ENCODE assay signal across 7 cellular contexts in the genomic region with DNA sequence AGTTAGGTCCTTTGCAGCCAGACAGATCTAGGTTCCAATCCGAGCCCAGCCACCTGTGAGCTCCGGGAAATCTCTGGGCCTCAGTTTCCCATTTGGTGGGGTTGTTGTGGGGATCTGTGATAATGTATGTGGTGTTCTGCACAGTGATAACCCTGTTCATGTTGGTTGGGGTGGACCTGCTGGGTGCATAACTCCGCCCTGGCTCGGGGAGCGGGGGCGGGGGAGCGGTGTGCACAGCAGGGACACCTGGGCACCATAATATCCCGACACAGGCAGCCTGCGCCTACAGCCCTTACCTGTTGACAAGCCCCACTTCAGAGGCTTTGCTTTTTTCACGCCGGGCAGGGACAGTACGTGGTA. TPM values are rescaled to one million over a fixed set of nuclear protein-coding genes. Genes with fewer than 3 reads are reported as not detected.
DNase-seq lines count a peak whose midpoint lies in the region; ATAC-seq, FAIRE-seq and TF ChIP-seq lines count a peak whose summit lies in the region.

No MANE protein-coding gene starts in this region.

- dilution Hi-C loops in endothelial cell of umbilical vein (cut with MboI; ENCODE audit: extremely low pct_ligation_motif_present, low sequenced_read_pairs) = no loop called here

- H3K27ac ChIP-seq in endothelial cell of umbilical vein (ENCODE audit: insufficient read depth, low read depth, low read length) = no peak overlapping the region
- H3K27ac ChIP-seq in osteoblast (ENCODE audit: low read depth, low read length) = no peak overlapping the region

- DNase-seq in NCI-H2171 treated with DMSO at 0.1 percent for 48 hours (lab: John Stamatoyannopoulos, UW) = peak; percentile 71
- DNase-seq in endothelial cell of umbilical vein (ENCODE audit: low read depth, low spot score) = no peak
- DNase-seq in osteoblast (ENCODE audit: insufficient read length, low spot score, missing footprints) = no peak
- no peak for DNase-seq in activated CD8-positive, alpha-beta memory T cell treated with anti-CD3 and anti-CD28 coated beads, Interleukin-2, amount 50 U/mL, for 4 hours
- DNase-seq in omental fat pad (ENCODE audit: low spot score) = no peak

- ATAC-seq in omental fat pad (ENCODE audit: low FRiP score) (no peak), GM21515 (IDR thresholded peaks at IDR 0.05; ENCODE audit: unreplicated experiment) (no peak)

- H3K79me2 ChIP-seq in endothelial cell of umbilical vein (ENCODE audit: control insufficient read depth, insufficient read depth, low read length) (no peaks in the 10 kb centered on the region), osteoblast (ENCODE audit: insufficient read depth, low read length) (no peaks in the 10 kb centered on the region)

- CTCF ChIA-PET in endothelial cell of umbilical vein (lab: Charles Lee) = interaction anchor here (0.8 to 2.4 kb wide), 41 partner anchors 10 to 640 kb away, joined by 3 to 26 read pairs (median 4); a partner anchor contains a TSS

- FAIRE-seq in endothelial cell of umbilical vein (lab: Jason Lieb, UNC) = no peak

- no peak for TF ChIP-seq CTCF in endothelial cell of umbilical vein (IDR thresholded peaks at IDR 0.05; ENCODE audit: extremely low read depth in 1 of 2, insufficient read depth in 1 of 2, low read depth in 1 of 2, low read length in 2 of 2)
- no peak for TF ChIP-seq CTCF in osteoblast (IDR thresholded peaks at IDR 0.05; ENCODE audit: extremely low read depth, low read depth, low read length)
- TF ChIP-seq CTCF in omental fat pad (IDR thresholded peaks at IDR 0.05) = no peak

- peak overlapping the region; percentile 62; the same call in 1 of the 2 replicates for H3K9ac ChIP-seq in ES-I3 (ENCODE audit: low read depth, low read length)
- no peak overlapping the region for H3K9ac ChIP-seq in endothelial cell of umbilical vein (replicated peaks; ENCODE audit: extremely low read depth, insufficient read depth, low read length)

- H3K4me2 ChIP-seq in endothelial cell of umbilical vein (ENCODE audit: insufficient read depth, low read length) (peak overlapping the region; percentile 34), osteoblast (ENCODE audit: insufficient read depth, low read length) (peak overlapping the region; percentile 76)

- no TSS peak for BruUV-seq in endothelial cell of umbilical vein (replicated peaks; lab: Mats Ljungman, UMichigan)

- H3K9me1 ChIP-seq in endothelial cell of umbilical vein (replicated peaks; ENCODE audit: control insufficient read depth, extremely low read depth, insufficient read depth, low read length) = no peaks in the 10 kb centered on the region

- H3K36me3 ChIP-seq in ES-I3 (ENCODE audit: insufficient read depth, low read length) = no peaks in the 10 kb centered on the region
- H3K36me3 ChIP-seq in endothelial cell of umbilical vein (ENCODE audit: control insufficient read depth in 2 of 2, extremely low read depth in 1 of 2, insufficient read depth in 2 of 2, low read length in 2 of 2) = no peaks in the 10 kb centered on the region
- no peaks in the 10 kb centered on the region for H3K36me3 ChIP-seq in osteoblast (ENCODE audit: insufficient read depth, low read length)

- intact Hi-C loops in endothelial cell of umbilical vein (cut with micrococcal nuclease) = no loop called here

- H3K27me3 ChIP-seq in endothelial cell of umbilical vein (ENCODE audit: control insufficient read depth in 2 of 2, insufficient read depth in 2 of 2, low read length in 2 of 2) = peaks cover 8 to 9% of the 10 kb centered on the region in 2 experiments
- H3K27me3 ChIP-seq in osteoblast (ENCODE audit: insufficient read depth, low read length) = peaks cover 45% of the 10 kb centered on the region

- H2AFZ ChIP-seq in endothelial cell of umbilical vein (ENCODE audit: low read depth, low read length) (peak overlapping the region; percentile 96), osteoblast (ENCODE audit: low read length) (peak overlapping the region; percentile 70)

- H3K4me1 ChIP-seq in ES-I3 (ENCODE audit: insufficient read depth, low read length) = peaks cover 15% of the 10 kb centered on the region; the same call in 1 of the 2 replicates
- peaks cover 4% of the 10 kb centered on the region for H3K4me1 ChIP-seq in endothelial cell of umbilical vein (ENCODE audit: control insufficient read depth, extremely low read depth, insufficient read depth, low read length)
- H3K4me1 ChIP-seq in osteoblast (ENCODE audit: insufficient read depth, low read length) = peaks cover 6% of the 10 kb centered on the region

- POLR2A ChIA-PET in endothelial cell of umbilical vein (lab: Charles Lee) = no interaction called here

- no peak for TF ChIP-seq POLR2A in endothelial cell of umbilical vein (IDR thresholded peaks at IDR 0.05; ENCODE audit: low read depth, low read length)

- no peak overlapping the region for H3K4me3 ChIP-seq in endothelial cell of umbilical vein (replicated peaks in 1 of 3; ENCODE audit: insufficient read depth in 1 of 3, low read depth in 1 of 3, low read length in 3 of 3)
- H3K4me3 ChIP-seq in osteoblast (ENCODE audit: insufficient read depth, low read length) = peak overlapping the region; percentile 61

- H4K20me1 ChIP-seq in endothelial cell of umbilical vein (replicated peaks; ENCODE audit: control insufficient read depth, extremely low read depth, insufficient read depth, low read length) (no peaks in the 10 kb centered on the region), osteoblast (ENCODE audit: insufficient read depth, low read length) (no peaks in the 10 kb centered on the region)

- no peaks in the 10 kb centered on the region for H3K9me3 ChIP-seq in ES-I3 (ENCODE audit: control insufficient read depth, insufficient read depth, low read length)
- H3K9me3 ChIP-seq in endothelial cell of umbilical vein (replicated peaks; ENCODE audit: control insufficient read depth, insufficient read depth, low read length) = no peaks in the 10 kb centered on the region
- no peaks in the 10 kb centered on the region for H3K9me3 ChIP-seq in osteoblast (ENCODE audit: low read depth, low read length)

TF ChIP-seq in endothelial cell of umbilical vein, 7 proteins besides CTCF, POLR2A, EP300 and RAD21:
- TF ChIP-seq FOS (IDR thresholded peaks at IDR 0.05; ENCODE audit: borderline replicate concordance, insufficient read depth, low read length) (no peak), GATA2 (IDR thresholded peaks at IDR 0.05; ENCODE audit: insufficient read depth, insufficient read length, low read depth, low read length) (no peak), EZH2 (IDR thresholded peaks at IDR 0.05; ENCODE audit: borderline replicate concordance, low read depth, low read length, severe bottlenecking) (no peak), POLR2AphosphoS5 (IDR thresholded peaks at IDR 0.05; ENCODE audit: insufficient read depth, low read depth, low read length) (no peak), MYC (IDR thresholded peaks at IDR 0.05; ENCODE audit: low read depth, low read length) (no peak), JUN (IDR thresholded peaks at IDR 0.05; ENCODE audit: borderline replicate concordance, insufficient read depth, insufficient read length, low read depth) (no peak)
- TF ChIP-seq, protein P1, sequence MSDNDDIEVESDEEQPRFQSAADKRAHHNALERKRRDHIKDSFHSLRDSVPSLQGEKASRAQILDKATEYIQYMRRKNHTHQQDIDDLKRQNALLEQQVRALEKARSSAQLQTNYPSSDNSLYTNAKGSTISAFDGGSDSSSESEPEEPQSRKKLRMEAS (IDR thresholded peaks at IDR 0.05; ENCODE audit: insufficient read depth, insufficient read length) = no peak

RNA-seq across cellular contexts. Expression of a gene that starts 48.0 kb away (rescaled TPM):
- total RNA-seq in endothelial cell of umbilical vein (5.4 and 5.7 TPM in 2 replicates), osteoblast (2.9 and 3.8 TPM in 2 replicates), omental fat pad (1 to 10 TPM; 1.4 to 3.8 (median 3.2) TPM)
- 4.5 and 5.5 TPM in 2 replicates for polyA plus RNA-seq in endothelial cell of umbilical vein
- 3.3 and 3.5 TPM in 2 replicates for polyA plus RNA-seq in endothelial cell of umbilical vein (2011; cell fraction: cytosol; rRNA removed)
- polyA plus RNA-seq in endothelial cell of umbilical vein (2011; cell fraction: nucleus; rRNA removed) = 7.3 and 7.8 TPM in 2 replicates
- polyA plus RNA-seq in endothelial cell of umbilical vein (2012) = 2.0 and 3.1 TPM in 2 replicates
- 6.0 and 6.7 TPM in 2 replicates for polyA minus RNA-seq in endothelial cell of umbilical vein
- polyA minus RNA-seq in endothelial cell of umbilical vein (2011; cell fraction: cytosol; rRNA and poly(A)+ RNA removed) = 3.2 TPM
- polyA minus RNA-seq in endothelial cell of umbilical vein (2011; cell fraction: nucleus; rRNA and poly(A)+ RNA removed) = 5.7 and 6.1 TPM in 2 replicates
